In the genomic region with DNA sequence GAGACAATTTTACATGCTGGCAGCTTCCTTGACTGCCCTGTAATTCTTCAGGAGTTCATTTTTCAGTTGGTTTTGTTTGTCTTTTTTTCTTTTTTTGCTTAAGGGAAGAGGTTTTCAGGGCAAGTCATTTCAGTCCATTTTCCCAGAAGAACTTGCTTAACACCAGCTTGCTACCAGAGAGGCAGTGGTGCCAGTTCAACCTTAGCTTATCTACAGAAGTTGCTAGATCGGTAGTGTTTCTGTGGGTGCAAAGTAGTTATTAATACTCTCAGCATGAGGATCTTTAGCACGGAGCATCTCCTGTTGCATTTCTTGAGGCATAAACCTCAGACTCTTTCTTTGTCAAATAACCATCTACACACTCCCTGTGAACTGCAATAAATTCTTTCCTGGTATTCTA, we compare ENCODE assay signal across 13 cellular contexts. TPM values are rescaled to one million over a fixed set of nuclear protein-coding genes. Genes with fewer than 3 reads are reported as not detected.
DNase-seq lines count a peak whose midpoint lies in the region; ATAC-seq and TF ChIP-seq lines count a peak whose summit lies in the region.
"Had no signal": no experiment of that assay in that cellular context is flagged by ENCODE, and none has a peak within 500 bp of the region (broad histone marks: within the 10 kb centered on the region; RNA-seq: fewer than 3 reads in every experiment).

No MANE protein-coding gene starts in this region.

- H3K4me2 ChIP-seq in GM23338 = no peak overlapping the region

- no peaks in the 10 kb centered on the region for H3K79me2 ChIP-seq in GM23338 (replicated peaks; ENCODE audit: insufficient read depth)

- no peak overlapping the region for H3K27ac Mint-ChIP-seq in GM23338
- H3K27ac Mint-ChIP-seq in activated naive CD8-positive, alpha-beta T cell treated with anti-CD3 and anti-CD28 coated beads, Interleukin-2, amount 50 U/mL, for 24 hours = peak overlapping the region; percentile 72

- peak overlapping the region; percentile 97; the same call in 2 of the 3 replicates for H3K4me3 Mint-ChIP-seq in GM23338
- H3K4me3 Mint-ChIP-seq in activated naive CD8-positive, alpha-beta T cell treated with anti-CD3 and anti-CD28 coated beads, Interleukin-2, amount 50 U/mL, for 24 hours = peak overlapping the region; percentile 89

- no peaks in the 10 kb centered on the region for H3K36me3 Mint-ChIP-seq in GM23338 (ENCODE audit: low read depth)
- H3K36me3 Mint-ChIP-seq in activated naive CD8-positive, alpha-beta T cell treated with anti-CD3 and anti-CD28 coated beads, Interleukin-2, amount 50 U/mL, for 24 hours (ENCODE audit: low read depth) = peaks cover 5% of the 10 kb centered on the region

- H3K9me3 Mint-ChIP-seq in GM23338 = no peaks in the 10 kb centered on the region
- peaks cover 15% of the 10 kb centered on the region for H3K9me3 Mint-ChIP-seq in activated naive CD8-positive, alpha-beta T cell treated with anti-CD3 and anti-CD28 coated beads, Interleukin-2, amount 50 U/mL, for 24 hours

- H3F3A ChIP-seq in GM23338 (replicated peaks; ENCODE audit: low read depth) = no peaks in the 10 kb centered on the region

- TF ChIP-seq CTCF in AG04449 (IDR thresholded peaks at IDR 0.05; ENCODE audit: insufficient read depth, low read length, missing control alignments) (no peak), GM23338 (conservative IDR thresholded peaks at IDR 0.05; ENCODE audit: low read depth in 2 of 2) (no peak)

- H3K27ac ChIP-seq in GM23338 (ENCODE audit: low read depth) (no peak overlapping the region), muscle layer of duodenum (ENCODE audit: low read length) (no peak overlapping the region)
- H3K27ac ChIP-seq: SJSA1 had no signal

- H3K9me2 ChIP-seq in GM23338 (ENCODE audit: insufficient read depth) = no peaks in the 10 kb centered on the region; the same call in 1 of the 2 replicates

- no peak overlapping the region for H2AFZ ChIP-seq in GM23338

- DNase-seq in AG04449 (ENCODE audit: low read depth, low spot score) = no peak
- DNase-seq in GM23338 (ENCODE audit: low spot score) = no peak
- DNase-seq in activated naive CD8-positive, alpha-beta T cell treated with anti-CD3 and anti-CD28 coated beads, Interleukin-2, amount 50 U/mL, for 24 hours = no peak
- DNase-seq in OCI-M2 (lab: John Stamatoyannopoulos, UW; ENCODE audit: unreplicated experiment) = no peak
- no peak for DNase-seq in activated effector memory CD4-positive, alpha-beta T cell treated with Interleukin-2 at 50 U/mL for 16 hours
- no peak for DNase-seq in NCI-H2171 treated with DMSO at 0.1 percent for 48 hours (lab: John Stamatoyannopoulos, UW)
- DNase-seq: activated CD8-positive, alpha-beta memory T cell treated with anti-CD3 and anti-CD28 coated beads for 24 hours; cortex of kidney; NCI-H187 treated with DMSO at 0.1 percent for 48 hours had no signal

- peaks cover 2% of the 10 kb centered on the region; the same call in 1 of the 3 replicates for H3K4me1 Mint-ChIP-seq in GM23338
- peaks cover 36% of the 10 kb centered on the region for H3K4me1 Mint-ChIP-seq in activated naive CD8-positive, alpha-beta T cell treated with anti-CD3 and anti-CD28 coated beads, Interleukin-2, amount 50 U/mL, for 24 hours

- H3K4me1 ChIP-seq in GM23338 (ENCODE audit: insufficient read depth) = peaks cover 9% of the 10 kb centered on the region; the same call in 1 of the 2 replicates
- peaks cover 0 to 9% of the 10 kb centered on the region in 2 donors for H3K4me1 ChIP-seq in muscle layer of duodenum (ENCODE audit: control insufficient read depth in 1 of 2, insufficient read depth in 2 of 2, low read length in 2 of 2)

- peaks cover 0 to 3% of the 10 kb centered on the region in 2 donors for H3K9me3 ChIP-seq in muscle layer of duodenum (ENCODE audit: control insufficient read depth in 1 of 2, low read length in 2 of 2)
- H3K9me3 ChIP-seq: right atrium auricular region, SJSA1 had no signal

- CTCF ChIA-PET in AG04449 (lab: Yijun Ruan, JAX) = interaction anchor here (0.7 to 5.4 kb wide), 7 partner anchors 9 to 307 kb away, joined by 3 to 86 read pairs (median 6); no protein-coding TSS in a partner anchor

- peaks cover 44% of the 10 kb centered on the region for H3K27me3 ChIP-seq in GM23338 (ENCODE audit: insufficient read depth)
- H3K27me3 ChIP-seq in muscle layer of duodenum (ENCODE audit: low read depth, low read length) = no peaks in the 10 kb centered on the region
- H3K27me3 ChIP-seq: right atrium auricular region had no signal

- no peak for ATAC-seq in GM23338
- ATAC-seq in activated naive CD8-positive, alpha-beta T cell treated with anti-CD3 and anti-CD28 coated beads, Interleukin-2, amount 50 U/mL, for 24 hours = no peak
- ATAC-seq in GM18502 (IDR thresholded peaks at IDR 0.05; ENCODE audit: poor library complexity, unreplicated experiment) = no peak

- POLR2A ChIA-PET in AG04449 (lab: Yijun Ruan, JAX) = no interaction called here

- no peaks in the 10 kb centered on the region for H4K20me1 ChIP-seq in GM23338 (replicated peaks; ENCODE audit: insufficient read depth)

- H3K36me3 ChIP-seq in GM23338 (ENCODE audit: insufficient read depth) (no peaks in the 10 kb centered on the region), muscle layer of duodenum (ENCODE audit: control insufficient read depth in 1 of 2, insufficient read depth in 2 of 2, low read length in 2 of 2) (no peaks in the 10 kb centered on the region)
- H3K36me3 ChIP-seq: right atrium auricular region, SJSA1 had no signal

- H3K4me3 ChIP-seq in AG04449 (ENCODE audit: low read depth, low read length) (peak overlapping the region; percentile 88), GM23338 (no peak overlapping the region), muscle layer of duodenum (ENCODE audit: low read depth in 1 of 2, low read length in 2 of 2) (peak overlapping the region; percentile 84 to 99)

- H3K27me3 Mint-ChIP-seq in GM23338 (ENCODE audit: insufficient read depth, low read depth, poor library complexity) = peaks cover 23% of the 10 kb centered on the region
- H3K27me3 Mint-ChIP-seq in activated naive CD8-positive, alpha-beta T cell treated with anti-CD3 and anti-CD28 coated beads, Interleukin-2, amount 50 U/mL, for 24 hours = no peaks in the 10 kb centered on the region

TF ChIP-seq in GM23338, 12 proteins besides CTCF, POLR2A, EP300 and RAD21:
- TF ChIP-seq ZNF114 (CRISPR knock-in tag; IDR thresholded peaks at IDR 0.05) (no peak), ZNF331 (CRISPR knock-in tag; IDR thresholded peaks at IDR 0.05; ENCODE audit: low read depth) (no peak), EZH2 (IDR thresholded peaks at IDR 0.05; ENCODE audit: low read depth, unreplicated experiment) (no peak), POLR2AphosphoS5 (IDR thresholded peaks at IDR 0.05; ENCODE audit: low read depth) (no peak), CREB1 (CRISPR knock-in tag; IDR thresholded peaks at IDR 0.05; ENCODE audit: low read depth) (no peak)
- TF ChIP-seq, protein P1, sequence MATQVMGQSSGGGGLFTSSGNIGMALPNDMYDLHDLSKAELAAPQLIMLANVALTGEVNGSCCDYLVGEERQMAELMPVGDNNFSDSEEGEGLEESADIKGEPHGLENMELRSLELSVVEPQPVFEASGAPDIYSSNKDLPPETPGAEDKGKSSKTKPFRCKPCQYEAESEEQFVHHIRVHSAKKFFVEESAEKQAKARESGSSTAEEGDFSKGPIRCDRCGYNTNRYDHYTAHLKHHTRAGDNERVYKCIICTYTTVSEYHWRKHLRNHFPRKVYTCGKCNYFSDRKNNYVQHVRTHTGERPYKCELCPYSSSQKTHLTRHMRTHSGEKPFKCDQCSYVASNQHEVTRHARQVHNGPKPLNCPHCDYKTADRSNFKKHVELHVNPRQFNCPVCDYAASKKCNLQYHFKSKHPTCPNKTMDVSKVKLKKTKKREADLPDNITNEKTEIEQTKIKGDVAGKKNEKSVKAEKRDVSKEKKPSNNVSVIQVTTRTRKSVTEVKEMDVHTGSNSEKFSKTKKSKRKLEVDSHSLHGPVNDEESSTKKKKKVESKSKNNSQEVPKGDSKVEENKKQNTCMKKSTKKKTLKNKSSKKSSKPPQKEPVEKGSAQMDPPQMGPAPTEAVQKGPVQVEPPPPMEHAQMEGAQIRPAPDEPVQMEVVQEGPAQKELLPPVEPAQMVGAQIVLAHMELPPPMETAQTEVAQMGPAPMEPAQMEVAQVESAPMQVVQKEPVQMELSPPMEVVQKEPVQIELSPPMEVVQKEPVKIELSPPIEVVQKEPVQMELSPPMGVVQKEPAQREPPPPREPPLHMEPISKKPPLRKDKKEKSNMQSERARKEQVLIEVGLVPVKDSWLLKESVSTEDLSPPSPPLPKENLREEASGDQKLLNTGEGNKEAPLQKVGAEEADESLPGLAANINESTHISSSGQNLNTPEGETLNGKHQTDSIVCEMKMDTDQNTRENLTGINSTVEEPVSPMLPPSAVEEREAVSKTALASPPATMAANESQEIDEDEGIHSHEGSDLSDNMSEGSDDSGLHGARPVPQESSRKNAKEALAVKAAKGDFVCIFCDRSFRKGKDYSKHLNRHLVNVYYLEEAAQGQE (IDR thresholded peaks at IDR 0.05; ENCODE audit: unreplicated experiment) = no peak

RNA-seq across cellular contexts. Expression of a gene that starts 1.1 kb away (rescaled TPM):
- total RNA-seq in GM23338 (2014; rRNA removed; shearing (Covaris generic)) = 0.17 and 7.4 TPM in 2 replicates
- polyA plus RNA-seq in GM23338 (2016; fragmentation: Nextera tagmentation; extraction: Ambion mirVana) = 0.21 and 0.28 TPM in 2 replicates
- total RNA-seq: SJSA1 had no signal
